Comparison of ENCODE assay signal across 1 cellular context in the genomic region with DNA sequence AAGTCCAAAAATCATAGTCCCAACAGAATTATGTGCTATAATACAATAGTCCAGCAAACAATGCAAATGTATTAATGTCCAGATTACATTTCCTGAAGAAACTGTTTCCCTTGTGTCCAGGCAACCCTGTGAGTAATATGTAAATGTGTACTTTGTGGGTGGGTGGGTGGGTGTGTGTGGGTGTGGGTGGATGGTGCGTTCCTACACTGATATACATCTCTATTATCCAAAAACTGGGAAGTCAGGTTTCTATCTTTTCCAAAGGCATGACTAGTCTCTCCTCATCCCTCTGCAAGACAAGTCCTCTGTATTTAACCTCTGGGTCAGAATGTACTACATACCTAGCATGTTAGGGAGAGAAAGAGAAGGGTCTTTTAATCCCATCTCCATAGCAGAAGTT.
TF ChIP-seq lines count a peak whose summit lies in the region.

No MANE protein-coding gene starts in this region.

TF ChIP-seq in endothelial cell of umbilical vein, 7 proteins besides CTCF, POLR2A, EP300 and RAD21:
- TF ChIP-seq MYC (IDR thresholded peaks at IDR 0.05; ENCODE audit: low read depth, low read length) (no peak), MAX (IDR thresholded peaks at IDR 0.05; ENCODE audit: insufficient read depth, insufficient read length) (no peak), JUN (IDR thresholded peaks at IDR 0.05; ENCODE audit: borderline replicate concordance, insufficient read depth, insufficient read length, low read depth) (no peak), FOS (IDR thresholded peaks at IDR 0.05; ENCODE audit: borderline replicate concordance, insufficient read depth, low read length) (no peak), POLR2AphosphoS5 (IDR thresholded peaks at IDR 0.05; ENCODE audit: insufficient read depth, low read depth, low read length) (no peak), GATA2 (IDR thresholded peaks at IDR 0.05; ENCODE audit: insufficient read depth, insufficient read length, low read depth, low read length) (no peak), EZH2 (IDR thresholded peaks at IDR 0.05; ENCODE audit: borderline replicate concordance, low read depth, low read length, severe bottlenecking) (no peak)
